1 cellular context compared by ENCODE assay signal in the genomic region with DNA sequence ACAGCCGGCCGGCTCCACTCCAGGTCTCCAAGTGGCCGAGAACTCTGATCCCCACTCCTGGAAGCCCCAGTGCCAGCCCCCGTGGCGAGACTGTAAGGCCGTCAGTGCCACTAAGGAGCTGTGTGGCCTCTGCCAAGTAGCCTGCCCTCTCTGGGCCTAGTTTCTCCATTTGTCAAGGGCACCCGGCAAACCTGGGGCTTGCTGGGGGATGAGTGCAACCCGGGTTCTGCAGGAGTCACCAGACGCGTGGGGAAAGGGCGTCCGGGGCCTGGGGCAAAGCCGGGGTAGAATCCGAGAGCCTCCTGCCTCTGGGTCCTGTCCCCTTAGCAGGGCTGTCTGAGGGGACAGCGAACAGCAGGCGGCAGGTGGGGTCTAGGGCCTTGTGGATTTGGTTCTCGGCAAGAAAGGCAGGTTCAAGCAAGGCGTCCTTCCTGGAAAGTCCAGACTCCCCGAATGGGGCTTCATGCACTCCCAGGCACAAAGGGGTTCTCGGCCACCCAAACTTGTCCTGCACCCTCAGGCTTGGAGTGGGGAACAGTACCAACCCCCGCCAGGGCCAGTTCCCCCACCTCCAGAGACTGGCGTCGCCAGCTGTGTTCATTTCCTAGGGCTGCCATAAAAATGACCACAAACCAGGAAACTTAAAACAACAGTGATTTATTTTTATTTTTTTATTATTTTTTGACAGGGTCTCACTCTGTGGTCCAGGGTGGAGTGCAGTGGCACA.
TF ChIP-seq lines count a peak whose summit lies in the region.

No MANE protein-coding gene starts in this region.

TF ChIP-seq in H1, 55 proteins besides CTCF, POLR2A, EP300 and RAD21:
- TF ChIP-seq POU5F1 (IDR thresholded peaks at IDR 0.05; ENCODE audit: low read depth, low read length) (no peak), TBP (IDR thresholded peaks at IDR 0.05; ENCODE audit: low read depth, low read length) (no peak), KDM5A (IDR thresholded peaks at IDR 0.05; ENCODE audit: low read length) (no peak), KDM1A (IDR thresholded peaks at IDR 0.05; ENCODE audit: borderline replicate concordance, low read length) (no peak), HDAC6 (IDR thresholded peaks at IDR 0.05; ENCODE audit: low read depth, low read length) (no peak), HDAC2 (IDR thresholded peaks at IDR 0.05; ENCODE audit: borderline replicate concordance in 1 of 2, low read depth in 2 of 2, low read length in 2 of 2) (no peak), CBX5 (IDR thresholded peaks at IDR 0.05; ENCODE audit: low read depth, low read length) (no peak), NANOG (IDR thresholded peaks at IDR 0.05; ENCODE audit: insufficient read depth, low read depth, low read length, poor library complexity, severe bottlenecking) (no peak)
